Comparison of ENCODE assay signal across 11 cellular contexts in the genomic region with DNA sequence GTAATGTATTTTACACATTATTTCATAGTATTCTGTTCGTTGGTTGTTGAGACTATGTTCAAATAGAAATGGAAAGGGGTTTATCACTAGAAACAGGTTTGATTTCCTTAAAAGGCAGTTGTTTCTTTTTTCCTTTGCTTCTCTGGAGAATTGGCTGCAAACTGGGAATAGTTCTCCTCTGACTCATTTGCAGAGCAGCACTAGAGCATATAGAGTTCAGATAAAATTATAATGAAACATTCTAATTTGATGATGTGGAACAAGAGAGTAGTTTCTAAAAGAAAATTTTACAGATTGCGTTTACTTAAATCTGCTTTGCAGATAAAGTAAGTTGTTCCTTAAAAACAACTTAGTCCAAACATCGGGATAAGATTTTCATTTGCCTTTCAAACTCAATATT. TPM values are rescaled to one million over a fixed set of nuclear protein-coding genes. Genes with fewer than 3 reads are reported as not detected.
DNase-seq lines count a peak whose midpoint lies in the region; ATAC-seq, FAIRE-seq and TF ChIP-seq lines count a peak whose summit lies in the region.
"Had no signal": no experiment of that assay in that cellular context is flagged by ENCODE, and none has a peak within 500 bp of the region (broad histone marks: within the 10 kb centered on the region; RNA-seq: fewer than 3 reads in every experiment).

No MANE protein-coding gene starts in this region.

- peak overlapping the region in 2 of 10 donors; percentile 2 to 7 for H3K4me3 ChIP-seq in heart right ventricle
- no peak overlapping the region for H3K4me3 ChIP-seq in choroid plexus epithelial cell (ENCODE audit: low read depth, low read length)
- H3K4me3 ChIP-seq in left lung, result no peak overlapping the region

- FAIRE-seq in urothelium cell line (lab: Jason Lieb, UNC), result no peak

- H3K36me3 ChIP-seq in heart right ventricle (no peaks in the 10 kb centered on the region), left lung (no peaks in the 10 kb centered on the region)

- no peaks in the 10 kb centered on the region for H3K9me3 ChIP-seq in heart right ventricle
- no peaks in the 10 kb centered on the region for H3K9me3 ChIP-seq in left lung

- intact Hi-C loops in heart right ventricle (cut with DNase I) (loop anchor here in 1 of 10 donors (2.0 kb wide), 1 partner anchor 18 kb away; no protein-coding TSS in a partner anchor), Right ventricle myocardium inferior (cut with DNase I) (no loop called here), left lung (cut with DNase I) (no loop called here)

- TF ChIP-seq CTCF in heart right ventricle (IDR thresholded peaks at IDR 0.05) (no peak), choroid plexus epithelial cell (conservative IDR thresholded peaks at IDR 0.05; ENCODE audit: low read depth, low read length) (no peak), left lung (IDR thresholded peaks at IDR 0.05) (no peak), GM13977 (IDR thresholded peaks at IDR 0.05; ENCODE audit: extremely low read depth, insufficient read depth, missing control alignments) (no peak)

- ATAC-seq in heart right ventricle (peak in 2 of 8 donors; percentile 30 to 31), Right ventricle myocardium inferior (no peak), left lung (peak; percentile 65), GM18517 (IDR thresholded peaks at IDR 0.05; ENCODE audit: unreplicated experiment) (no peak)

- H3K27me3 ChIP-seq in heart right ventricle (no peaks in the 10 kb centered on the region), left lung (no peaks in the 10 kb centered on the region)

- DNase-seq in heart right ventricle (no peak), Right ventricle myocardium inferior (ENCODE audit: missing footprints) (no peak), choroid plexus epithelial cell (ENCODE audit: low read depth) (peak; percentile 94), left lung (no peak), urothelium cell line (ENCODE audit: low spot score) (peak; percentile 33), NOMO-1 (lab: John Stamatoyannopoulos, UW; ENCODE audit: unreplicated experiment in 2 of 2) (no peak), GM13977 (ENCODE audit: low spot score) (no peak)
- DNase-seq: activated gamma-delta T cell treated with Interleukin-2 at 50 U/mL for 16 hours, NCI-H524, T-helper 9 cell had no signal

- WGBS in heart right ventricle, 2 donors, result 48 to 51% methylated on average over 3 of the region's 3 CpGs

- in situ Hi-C loops in GM13977 (cut with MboI; ENCODE audit: low pct_unique_long_range_greater_than_20kb, low sequenced_read_pairs, unreplicated experiment), result no loop called here

- H3K4me1 ChIP-seq in heart right ventricle (peaks cover 10 to 75% (median 50%) of the 10 kb centered on the region in 9 donors), left lung (no peaks in the 10 kb centered on the region)

- peak overlapping the region in 8 of 10 donors; percentile 61 to 89 (median 76) for H3K27ac ChIP-seq in heart right ventricle
- H3K27ac ChIP-seq in left lung, result no peak overlapping the region

RNA-seq across cellular contexts. Expression of gene SYNPO2, which starts 29.7 kb away (rescaled TPM):
- total RNA-seq in heart right ventricle (100 to 1,000 TPM; 197 to 405 (median 267) TPM), Right ventricle myocardium inferior (206 TPM), left lung (10 to 100 TPM; 14.4 to 30.7 TPM)
- 10 to 100 TPM; 27.5 to 29.1 TPM for polyA plus RNA-seq in heart right ventricle

Comparison
In these comparisons a context has a peak if more than half of its experiments do, and no peak if none do; other contexts are left out.
1. DNase-seq: peak in choroid plexus epithelial cell (single experiment) and urothelium cell line (single experiment); none in heart right ventricle (0 of 2), Right ventricle myocardium inferior (single experiment), left lung (0 of 2), NOMO-1 (0 of 2) and GM13977 (single experiment).
2. H3K27ac ChIP-seq: peak in heart right ventricle (8 of 10); none in left lung (0 of 2).